ENCODE assay signal across 16 cellular contexts in genomic region chr7:119397156-119397555, GRCh38.
DNase-seq lines count a peak whose midpoint lies in the region; ATAC-seq and TF ChIP-seq lines count a peak whose summit lies in the region.
"Had no signal": no experiment of that assay in that cellular context is flagged by ENCODE, and none has a peak within 500 bp of the region (broad histone marks: within the 10 kb centered on the region; RNA-seq: fewer than 3 reads in every experiment).

No MANE protein-coding gene starts in this region.

- TF ChIP-seq CTCF in progenitor cell of endocrine pancreas (IDR thresholded peaks at IDR 0.05; ENCODE audit: unreplicated experiment) (no peak), ovary (IDR thresholded peaks at IDR 0.05) (no peak)

- no peaks in the 10 kb centered on the region for H3K27me3 Mint-ChIP-seq in progenitor cell of endocrine pancreas
- H3K27me3 Mint-ChIP-seq: activated CD4-positive, alpha-beta T cell treated with anti-CD3 and anti-CD28 coated beads, Interleukin-2, amount 10 ng/mL, durations not matched to agents 24 days and 14 days; naive thymus-derived CD4-positive, alpha-beta T cell had no signal

- intact Hi-C loops in ovary (cut with DNase I): no loop called here

- TF ChIP-seq EP300 in ovary (IDR thresholded peaks at IDR 0.05): no peak

- H3K9me3 Mint-ChIP-seq in progenitor cell of endocrine pancreas (ENCODE audit: low read depth): no peaks in the 10 kb centered on the region
- H3K9me3 Mint-ChIP-seq: activated CD4-positive, alpha-beta T cell treated with anti-CD3 and anti-CD28 coated beads, Interleukin-2, amount 10 ng/mL, durations not matched to agents 24 days and 14 days; CD14-positive monocyte had no signal

- no peak for DNase-seq in left lobe of liver (ENCODE audit: low spot score)
- DNase-seq in progenitor cell of endocrine pancreas (ENCODE audit: low spot score, unreplicated experiment): no peak
- no peak for DNase-seq in ovary
- no peak for DNase-seq in SW 1271 (lab: John Stamatoyannopoulos, UW)
- DNase-seq: activated CD4-positive, alpha-beta T cell treated with anti-CD3 and anti-CD28 coated beads, Interleukin-2, amount 10 ng/mL, durations not matched to agents 24 days and 14 days; activated effector memory CD4-positive, alpha-beta T cell treated with anti-CD3 and anti-CD28 coated beads, Interleukin-2, amount 50 U/mL, for 16 hours; GDM1; naive thymus-derived CD4-positive, alpha-beta T cell; NCI-H446 treated with DMSO at 0.1 percent for 48 hours; RPMI8226 had no signal

- no peaks in the 10 kb centered on the region for H3K4me1 Mint-ChIP-seq in progenitor cell of endocrine pancreas (ENCODE audit: low read depth)
- H3K4me1 Mint-ChIP-seq: activated CD4-positive, alpha-beta T cell treated with anti-CD3 and anti-CD28 coated beads, Interleukin-2, amount 10 ng/mL, durations not matched to agents 24 days and 14 days; CD14-positive monocyte; naive thymus-derived CD4-positive, alpha-beta T cell had no signal

- no peaks in the 10 kb centered on the region for H3K9me3 ChIP-seq in ovary
- H3K9me3 ChIP-seq: breast epithelium had no signal

- H3K4me3 Mint-ChIP-seq in progenitor cell of endocrine pancreas (ENCODE audit: low read depth): no peak overlapping the region
- H3K4me3 Mint-ChIP-seq: activated CD4-positive, alpha-beta T cell treated with anti-CD3 and anti-CD28 coated beads, Interleukin-2, amount 10 ng/mL, durations not matched to agents 24 days and 14 days; CD14-positive monocyte; naive thymus-derived CD4-positive, alpha-beta T cell had no signal

- H3K4me3 ChIP-seq in ovary: no peak overlapping the region
- H3K4me3 ChIP-seq: breast epithelium had no signal

- no peak overlapping the region for H3K27ac ChIP-seq in ovary
- H3K27ac ChIP-seq: breast epithelium had no signal

- no peak for TF ChIP-seq POLR2A in ovary (IDR thresholded peaks at IDR 0.05)

- H3K4me1 ChIP-seq in ovary (ENCODE audit: insufficient read depth): no peaks in the 10 kb centered on the region
- H3K4me1 ChIP-seq: breast epithelium had no signal

- no peaks in the 10 kb centered on the region for H3K27me3 ChIP-seq in ovary
- H3K27me3 ChIP-seq: breast epithelium had no signal

- no peaks in the 10 kb centered on the region for H3K36me3 Mint-ChIP-seq in progenitor cell of endocrine pancreas (ENCODE audit: insufficient read depth)
- H3K36me3 Mint-ChIP-seq: CD14-positive monocyte; naive thymus-derived CD4-positive, alpha-beta T cell had no signal

- 55 to 60% (median 59%) methylated on average over 2 of the region's 2 CpGs for WGBS in ovary, 3 donors

- no peaks in the 10 kb centered on the region for H3K36me3 ChIP-seq in ovary
- H3K36me3 ChIP-seq: breast epithelium had no signal

- peak; percentile 88 for ATAC-seq in GM19328 (IDR thresholded peaks at IDR 0.05; ENCODE audit: unreplicated experiment)
- peak; percentile 80 for ATAC-seq in HG02588 (IDR thresholded peaks at IDR 0.05; ENCODE audit: unreplicated experiment)
- ATAC-seq in HG03139 (IDR thresholded peaks at IDR 0.05; ENCODE audit: unreplicated experiment): peak; percentile 71
- ATAC-seq in left lobe of liver: peak; percentile 49
- ATAC-seq: naive thymus-derived CD4-positive, alpha-beta T cell; sciatic nerve had no signal

- no peak overlapping the region for H3K27ac Mint-ChIP-seq in progenitor cell of endocrine pancreas
- H3K27ac Mint-ChIP-seq: activated CD4-positive, alpha-beta T cell treated with anti-CD3 and anti-CD28 coated beads, Interleukin-2, amount 10 ng/mL, durations not matched to agents 24 days and 14 days; CD14-positive monocyte; naive thymus-derived CD4-positive, alpha-beta T cell had no signal
